15 cellular contexts compared by ENCODE assay signal in genomic region chr4:158314756-158315487, GRCh38.
DNase-seq lines count a peak whose midpoint lies in the region; ATAC-seq, FAIRE-seq and TF ChIP-seq lines count a peak whose summit lies in the region.
"Had no signal": no experiment of that assay in that cellular context is flagged by ENCODE, and none has a peak within 500 bp of the region (broad histone marks: within the 10 kb centered on the region; RNA-seq: fewer than 3 reads in every experiment).

No MANE protein-coding gene starts in this region.

- H3K9me3 ChIP-seq in endothelial cell of umbilical vein (replicated peaks; ENCODE audit: control insufficient read depth, insufficient read depth, low read length) (no peaks in the 10 kb centered on the region), muscle layer of duodenum (ENCODE audit: control insufficient read depth in 1 of 2, low read length in 2 of 2) (peaks cover 0 to 2% of the 10 kb centered on the region in 2 donors)

- no peak for TF ChIP-seq CTCF in endothelial cell of umbilical vein (IDR thresholded peaks at IDR 0.05; ENCODE audit: extremely low read depth in 1 of 2, insufficient read depth in 1 of 2, low read depth in 1 of 2, low read length in 2 of 2)

- CTCF ChIA-PET in endothelial cell of umbilical vein (lab: Charles Lee) = interaction anchor here (1.0 to 2.0 kb wide), 3 partner anchors 9 to 59 kb away, joined by 3 to 8 read pairs (median 3); no protein-coding TSS in a partner anchor

- intact Hi-C loops in endothelial cell of umbilical vein (cut with micrococcal nuclease) = loop anchor here (1.0 kb wide), 1 partner anchor 56 kb away; no protein-coding TSS in a partner anchor

- dilution Hi-C loops in endothelial cell of umbilical vein (cut with MboI; ENCODE audit: extremely low pct_ligation_motif_present, low sequenced_read_pairs) = no loop called here

- H3K36me3 ChIP-seq in endothelial cell of umbilical vein (ENCODE audit: control insufficient read depth in 2 of 2, extremely low read depth in 1 of 2, insufficient read depth in 2 of 2, low read length in 2 of 2) = no peaks in the 10 kb centered on the region
- no peaks in the 10 kb centered on the region for H3K36me3 ChIP-seq in muscle layer of duodenum (ENCODE audit: control insufficient read depth in 1 of 2, insufficient read depth in 2 of 2, low read length in 2 of 2)

- H3K4me1 ChIP-seq in endothelial cell of umbilical vein (ENCODE audit: control insufficient read depth, extremely low read depth, insufficient read depth, low read length) (peaks cover 9% of the 10 kb centered on the region), muscle layer of duodenum (ENCODE audit: control insufficient read depth in 1 of 2, insufficient read depth in 2 of 2, low read length in 2 of 2) (no peaks in the 10 kb centered on the region)

- H3K9ac ChIP-seq in endothelial cell of umbilical vein (replicated peaks; ENCODE audit: extremely low read depth, insufficient read depth, low read length) = no peak overlapping the region

- DNase-seq in A172 (ENCODE audit: low spot score) (peak; percentile 81), LHCN-M2 (ENCODE audit: low read depth) (peak; percentile 97), endothelial cell of umbilical vein (ENCODE audit: low read depth, low spot score) (peak; percentile 84), caudate nucleus (lab: John Stamatoyannopoulos, UW) (no peak)
- DNase-seq: activated CD4-positive, alpha-beta T cell treated with anti-CD3 and anti-CD28 coated beads for 1 hour; activated naive CD8-positive, alpha-beta T cell treated with anti-CD3 and anti-CD28 coated beads, Interleukin-2, amount 10 ng/mL, durations not matched to agents 7 days and 5 days; NCI-H1048; occipital lobe had no signal

- no peaks in the 10 kb centered on the region for H3K79me2 ChIP-seq in endothelial cell of umbilical vein (ENCODE audit: control insufficient read depth, insufficient read depth, low read length)

- H3K27ac ChIP-seq in endothelial cell of umbilical vein (ENCODE audit: insufficient read depth, low read depth, low read length) (peak overlapping the region; percentile 68), muscle layer of duodenum (ENCODE audit: low read length) (peak overlapping the region; percentile 13), caudate nucleus (ENCODE audit: low read depth, low read length) (no peak overlapping the region)

- TSS peak; percentile 24 for BruUV-seq in endothelial cell of umbilical vein (replicated peaks; lab: Mats Ljungman, UMichigan)

- H3K9me1 ChIP-seq in endothelial cell of umbilical vein (replicated peaks; ENCODE audit: control insufficient read depth, extremely low read depth, insufficient read depth, low read length) = no peaks in the 10 kb centered on the region

- H2AFZ ChIP-seq in endothelial cell of umbilical vein (ENCODE audit: low read depth, low read length) = peak overlapping the region; percentile 52

- FAIRE-seq in endothelial cell of umbilical vein (lab: Jason Lieb, UNC) = peak; percentile 88
- FAIRE-seq: A204.1, GM12878, RCC 7860 had no signal

- H3K4me3 ChIP-seq in endothelial cell of umbilical vein (replicated peaks in 1 of 3; ENCODE audit: insufficient read depth in 1 of 3, low read depth in 1 of 3, low read length in 3 of 3) (no peak overlapping the region), muscle layer of duodenum (ENCODE audit: low read depth in 1 of 2, low read length in 2 of 2) (no peak overlapping the region)
- H3K4me3 ChIP-seq: GM12878 had no signal

- no peaks in the 10 kb centered on the region for H4K20me1 ChIP-seq in endothelial cell of umbilical vein (replicated peaks; ENCODE audit: control insufficient read depth, extremely low read depth, insufficient read depth, low read length)

- POLR2A ChIA-PET in endothelial cell of umbilical vein (lab: Charles Lee) = no interaction called here

- peak overlapping the region; percentile 35 for H3K4me2 ChIP-seq in endothelial cell of umbilical vein (ENCODE audit: insufficient read depth, low read length)

- TF ChIP-seq POLR2A in endothelial cell of umbilical vein (IDR thresholded peaks at IDR 0.05; ENCODE audit: low read depth, low read length) = no peak

- no peaks in the 10 kb centered on the region for H3K27me3 ChIP-seq in endothelial cell of umbilical vein (ENCODE audit: control insufficient read depth in 2 of 2, insufficient read depth in 2 of 2, low read length in 2 of 2)
- H3K27me3 ChIP-seq in muscle layer of duodenum (ENCODE audit: low read depth, low read length) = no peaks in the 10 kb centered on the region

- ATAC-seq in HG03469 (IDR thresholded peaks at IDR 0.05; ENCODE audit: unreplicated experiment) (no peak), HG03520 (IDR thresholded peaks at IDR 0.05; ENCODE audit: unreplicated experiment) (no peak), GM21717 (IDR thresholded peaks at IDR 0.05; ENCODE audit: unreplicated experiment) (no peak)
- ATAC-seq: GM12878 had no signal

TF ChIP-seq in endothelial cell of umbilical vein, 7 proteins besides CTCF, POLR2A, EP300 and RAD21:
- peak; percentile 81 for TF ChIP-seq GATA2 (IDR thresholded peaks at IDR 0.05; ENCODE audit: insufficient read depth, insufficient read length, low read depth, low read length)
- peak; percentile 68 for TF ChIP-seq JUN (IDR thresholded peaks at IDR 0.05; ENCODE audit: borderline replicate concordance, insufficient read depth, insufficient read length, low read depth)
- no peak for TF ChIP-seq POLR2AphosphoS5 (IDR thresholded peaks at IDR 0.05; ENCODE audit: insufficient read depth, low read depth, low read length)
- TF ChIP-seq FOS (IDR thresholded peaks at IDR 0.05; ENCODE audit: borderline replicate concordance, insufficient read depth, low read length) = peak; percentile 86
- TF ChIP-seq MAX (IDR thresholded peaks at IDR 0.05; ENCODE audit: insufficient read depth, insufficient read length) = no peak
- TF ChIP-seq MYC (IDR thresholded peaks at IDR 0.05; ENCODE audit: low read depth, low read length) = no peak
- TF ChIP-seq EZH2 (IDR thresholded peaks at IDR 0.05; ENCODE audit: borderline replicate concordance, low read depth, low read length, severe bottlenecking) = no peak

Comparison
In these comparisons a context has a peak if more than half of its experiments do, and no peak if none do; other contexts are left out.
1. DNase-seq: peak in A172 (single experiment), LHCN-M2 (single experiment) and endothelial cell of umbilical vein (single experiment); none in caudate nucleus (0 of 61).